ENCODE assay signal across 8 cellular contexts in the genomic region with DNA sequence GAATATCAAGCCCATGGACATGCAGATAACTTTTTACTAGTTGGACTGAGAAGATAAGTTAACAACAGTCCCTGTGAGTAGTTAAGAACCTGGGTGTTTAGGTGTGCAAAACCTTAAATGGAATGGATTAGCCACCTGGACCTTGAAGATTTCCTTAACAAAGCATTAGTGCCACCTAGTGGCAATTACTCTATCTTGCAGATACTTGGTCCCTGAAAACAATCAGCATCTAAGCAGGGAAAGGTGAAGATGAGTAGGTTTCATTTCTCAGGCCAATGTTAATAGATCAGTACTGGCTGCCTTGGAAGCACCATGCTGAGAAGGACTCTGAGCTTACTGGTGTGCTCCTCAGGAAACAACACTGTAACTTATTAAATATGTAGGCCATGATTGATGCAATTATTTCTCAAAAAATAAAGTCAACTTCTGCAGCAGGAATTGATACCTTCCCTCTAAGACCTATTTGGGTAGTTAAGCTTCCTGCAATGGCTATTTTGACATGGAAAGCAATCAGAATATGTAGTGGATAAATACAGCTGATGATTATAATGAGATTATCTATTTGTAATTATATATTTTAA.
A peak's percentile ranks its signal among the peaks of the same experiment; 100 is the strongest.
DNase-seq lines count a peak whose midpoint lies in the region; ATAC-seq and TF ChIP-seq lines count a peak whose summit lies in the region.

No MANE protein-coding gene starts in this region.

- H3K4me1 ChIP-seq in NT2/D1 (ENCODE audit: insufficient read depth, insufficient read length), result no peaks in the 10 kb centered on the region
- no peaks in the 10 kb centered on the region for H3K4me1 ChIP-seq in right lobe of liver
- H3K4me1 ChIP-seq in vagina, result no peaks in the 10 kb centered on the region

- intact Hi-C loops in right lobe of liver (cut with DNase I), result loop anchor here (5.0 to 10.0 kb wide), 2 partner anchors 148 to 156 kb away; no protein-coding TSS in a partner anchor
- intact Hi-C loops in vagina (cut with DNase I), result loop anchor here (5.0 kb wide), 1 partner anchor 151 kb away; no protein-coding TSS in a partner anchor

- CTCF ChIA-PET in activated CD4-positive, alpha-beta T cell treated with anti-CD3 and anti-CD28 coated beads, Interleukin-2, amount 10 ng/mL, durations not matched to agents 7 days and 5 days (lab: Charles Lee), result interaction anchor here (0.6 to 1.1 kb wide), 3 partner anchors 11 to 471 kb away, joined by 3 to 4 read pairs (median 3); no protein-coding TSS in a partner anchor

- H3K27ac Mint-ChIP-seq in activated CD4-positive, alpha-beta T cell treated with anti-CD3 and anti-CD28 coated beads, Interleukin-2, amount 10 ng/mL, durations not matched to agents 7 days and 5 days, result no peak overlapping the region

- no peaks in the 10 kb centered on the region for H3K27me3 Mint-ChIP-seq in activated CD4-positive, alpha-beta T cell treated with anti-CD3 and anti-CD28 coated beads, Interleukin-2, amount 10 ng/mL, durations not matched to agents 7 days and 5 days

- H3K36me3 Mint-ChIP-seq in activated CD4-positive, alpha-beta T cell treated with anti-CD3 and anti-CD28 coated beads, Interleukin-2, amount 10 ng/mL, durations not matched to agents 7 days and 5 days (ENCODE audit: low read depth), result no peaks in the 10 kb centered on the region

- peak; percentile 49 for DNase-seq in activated CD4-positive, alpha-beta T cell treated with anti-CD3 and anti-CD28 coated beads, Interleukin-2, amount 10 ng/mL, durations not matched to agents 7 days and 5 days
- DNase-seq in activated CD4-positive, alpha-beta T cell treated with anti-CD3 and anti-CD28 coated beads, Interleukin-2, amount 50 U/mL, for 48 hours, result no peak
- DNase-seq in HS-27A (ENCODE audit: low read depth) (peak; percentile 38), NT2/D1 (ENCODE audit: low read depth, low spot score) (peak; percentile 57), right lobe of liver (no peak), vagina (ENCODE audit: extremely low spot score in 2 of 2) (no peak)
- peak; percentile 42 for DNase-seq in central memory CD4-positive, alpha-beta T cell

- no peaks in the 10 kb centered on the region for H3K9me3 Mint-ChIP-seq in activated CD4-positive, alpha-beta T cell treated with anti-CD3 and anti-CD28 coated beads, Interleukin-2, amount 10 ng/mL, durations not matched to agents 7 days and 5 days

- peak; percentile 77 to 89 (median 80) for TF ChIP-seq CTCF in right lobe of liver (IDR thresholded peaks at IDR 0.05)
- TF ChIP-seq CTCF in vagina (IDR thresholded peaks at IDR 0.05), result peak in 2 of 3 experiments; percentile 51 to 65

- POLR2A ChIA-PET in activated CD4-positive, alpha-beta T cell treated with anti-CD3 and anti-CD28 coated beads, Interleukin-2, amount 10 ng/mL, durations not matched to agents 7 days and 5 days (lab: Charles Lee), result no interaction called here

- H3K27me3 ChIP-seq in NT2/D1 (ENCODE audit: insufficient read depth, insufficient read length) (no peaks in the 10 kb centered on the region), right lobe of liver (no peaks in the 10 kb centered on the region), vagina (no peaks in the 10 kb centered on the region)

- H3K4me3 ChIP-seq in NT2/D1 (ENCODE audit: insufficient read length, low read depth) (no peak overlapping the region), right lobe of liver (no peak overlapping the region), vagina (no peak overlapping the region)

- H3K4me1 Mint-ChIP-seq in activated CD4-positive, alpha-beta T cell treated with anti-CD3 and anti-CD28 coated beads, Interleukin-2, amount 10 ng/mL, durations not matched to agents 7 days and 5 days, result no peaks in the 10 kb centered on the region

- H3K36me3 ChIP-seq in NT2/D1 (ENCODE audit: insufficient read depth, insufficient read length, low read length), result no peaks in the 10 kb centered on the region
- no peaks in the 10 kb centered on the region for H3K36me3 ChIP-seq in right lobe of liver
- no peaks in the 10 kb centered on the region for H3K36me3 ChIP-seq in vagina

- H3K27ac ChIP-seq in right lobe of liver, result no peak overlapping the region
- H3K27ac ChIP-seq in vagina, result no peak overlapping the region

- H3K4me3 Mint-ChIP-seq in activated CD4-positive, alpha-beta T cell treated with anti-CD3 and anti-CD28 coated beads, Interleukin-2, amount 10 ng/mL, durations not matched to agents 7 days and 5 days, result no peak overlapping the region

- H3K9ac ChIP-seq in NT2/D1 (ENCODE audit: insufficient read length, low read depth), result no peak overlapping the region

- TF ChIP-seq POLR2A in right lobe of liver (IDR thresholded peaks at IDR 0.05), result no peak
- no peak for TF ChIP-seq POLR2A in vagina (IDR thresholded peaks at IDR 0.05)

- peak; percentile 95 for ATAC-seq in GM21515 (IDR thresholded peaks at IDR 0.05; ENCODE audit: unreplicated experiment)
- peak; percentile 85 to 93 (median 89) for ATAC-seq in right lobe of liver

- H3K9me3 ChIP-seq in NT2/D1 (ENCODE audit: insufficient read depth, low read length) (no peaks in the 10 kb centered on the region), right lobe of liver (no peaks in the 10 kb centered on the region), vagina (no peaks in the 10 kb centered on the region)

Comparison
In these comparisons a context has a peak if more than half of its experiments do, and no peak if none do; other contexts are left out.
1. DNase-seq: peak in activated CD4-positive, alpha-beta T cell treated with anti-CD3 and anti-CD28 coated beads, Interleukin-2, amount 10 ng/mL, durations not matched to agents 7 days and 5 days (single experiment), HS-27A (single experiment), NT2/D1 (single experiment) and central memory CD4-positive, alpha-beta T cell (single experiment); none in activated CD4-positive, alpha-beta T cell treated with anti-CD3 and anti-CD28 coated beads, Interleukin-2, amount 50 U/mL, for 48 hours (0 of 2), right lobe of liver (0 of 3) and vagina (0 of 2).